17 cellular contexts compared by ENCODE assay signal in the genomic region with DNA sequence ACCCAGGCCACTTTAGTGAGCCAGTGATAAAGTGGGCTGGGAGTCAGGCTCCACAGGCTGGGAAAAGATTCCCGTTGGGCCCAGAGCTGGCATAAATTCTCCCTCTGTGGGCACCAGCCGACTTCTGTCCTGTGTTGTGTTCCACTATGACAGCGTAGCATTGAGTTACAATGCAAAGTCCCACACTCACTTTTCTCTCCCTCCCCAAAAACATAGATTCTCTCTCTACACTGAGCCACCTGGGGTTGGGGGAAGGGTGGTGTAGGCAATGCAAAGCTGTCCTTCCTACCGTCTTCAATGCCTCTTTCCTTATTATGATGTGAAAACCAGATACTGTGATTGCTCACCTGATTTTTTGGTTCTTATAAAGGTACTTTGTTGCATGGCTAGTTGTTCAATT.
A peak's percentile ranks its signal among the peaks of the same experiment; 100 is the strongest.
DNase-seq lines count a peak whose midpoint lies in the region; ATAC-seq and TF ChIP-seq lines count a peak whose summit lies in the region.
"Had no signal": no experiment of that assay in that cellular context is flagged by ENCODE, and none has a peak within 500 bp of the region (broad histone marks: within the 10 kb centered on the region; RNA-seq: fewer than 3 reads in every experiment).

No MANE protein-coding gene starts in this region.

- intact Hi-C loops in IMR-90 (cut with micrococcal nuclease) (no loop called here), esophagus muscularis mucosa (cut with DNase I) (no loop called here)

- no peak overlapping the region for H3K4me2 ChIP-seq in IMR-90 (ENCODE audit: low read depth, low read length)
- H3K4me2 ChIP-seq: A549; BLaER1 treated with 17β-estradiol and CSF1 and Interleukin-3, amounts not matched to agents 10 nM and 100 nM had no signal

- H2AK5ac ChIP-seq in IMR-90 (ENCODE audit: low read depth, low read length) = no peak overlapping the region

- H3K4me1 ChIP-seq in IMR-90 (ENCODE audit: control insufficient read depth, insufficient read depth, low read length) (no peaks in the 10 kb centered on the region), esophagus muscularis mucosa (no peaks in the 10 kb centered on the region)
- H3K4me1 ChIP-seq: A549; BLaER1 treated with 17β-estradiol and CSF1 and Interleukin-3, amounts not matched to agents 10 nM and 100 nM had no signal

- H3K9ac ChIP-seq in IMR-90 (ENCODE audit: low read depth, low read length) = no peak overlapping the region
- H3K9ac ChIP-seq: BLaER1 treated with 17β-estradiol and CSF1 and Interleukin-3, amounts not matched to agents 10 nM and 100 nM had no signal

- no peak for TF ChIP-seq CTCF in C4-2B (conservative IDR thresholded peaks at IDR 0.05)
- no peak for TF ChIP-seq CTCF in IMR-90 (conservative IDR thresholded peaks at IDR 0.05; ENCODE audit: low read depth, low read length)
- no peak for TF ChIP-seq CTCF in esophagus muscularis mucosa (IDR thresholded peaks at IDR 0.05)

- H4K20me1 ChIP-seq in IMR-90 (ENCODE audit: insufficient read depth, low read length) = no peaks in the 10 kb centered on the region
- H4K20me1 ChIP-seq: BLaER1 treated with 17β-estradiol and CSF1 and Interleukin-3, amounts not matched to agents 10 nM and 100 nM had no signal

- POLR2A ChIA-PET in IMR-90 (lab: Charles Lee; ENCODE audit: unreplicated experiment) = no interaction called here

- no peak overlapping the region for H3K4ac ChIP-seq in IMR-90 (ENCODE audit: low read depth, low read length)

- dilution Hi-C loops in IMR-90 (cut with HindIII; ENCODE audit: low sequenced_read_pairs, unreplicated experiment) = no loop called here

- no peak overlapping the region for H3K56ac ChIP-seq in IMR-90 (ENCODE audit: extremely low read depth, insufficient read depth, low read length)

- H3K27ac ChIP-seq in C4-2B (peak overlapping the region; percentile 24; the same call in 1 of the 2 replicates), IMR-90 (ENCODE audit: insufficient read depth, low read length) (no peak overlapping the region), esophagus muscularis mucosa (replicated peaks in 1 of 4) (no peak overlapping the region)
- H3K27ac ChIP-seq: 22Rv1; A549; BLaER1 treated with 17β-estradiol and CSF1 and Interleukin-3, amounts not matched to agents 10 nM and 100 nM had no signal

- H3K14ac ChIP-seq in IMR-90 (replicated peaks; ENCODE audit: low read depth, low read length) = no peak overlapping the region

- in situ Hi-C loops in IMR-90 (cut with MboI; ENCODE audit: low sequenced_read_pairs) = no loop called here

- CTCF ChIA-PET in IMR-90 (lab: Yijun Ruan, JAX) = no interaction called here

- WGBS in IMR-90 (ENCODE audit: extremely low coverage in 2 of 2, insufficient read length in 1 of 2), 2 experiments = no CpG with 5 or more reads among the region's 4 CpGs
- WGBS in esophagus muscularis mucosa = 84% methylated on average over 3 of the region's 4 CpGs

- H2BK120ac ChIP-seq in IMR-90 (ENCODE audit: low read depth, low read length) = no peak overlapping the region

- H2AK9ac ChIP-seq in IMR-90 (replicated peaks; ENCODE audit: low read depth, low read length, poor library complexity) = no peak overlapping the region

- DNase-seq in IMR-90 = no peak
- DNase-seq in esophagus muscularis mucosa (ENCODE audit: extremely low spot score) = peak; percentile 90
- no peak for DNase-seq in germinal center (ENCODE audit: low spot score)
- no peak for DNase-seq in D341Med (ENCODE audit: low spot score)
- DNase-seq: AML-193; CD4-positive, alpha-beta memory T cell; CD4-positive, CD25-positive, alpha-beta regulatory T cell; CD8-positive, alpha-beta memory T cell; COR-L47; DND-41; EL; GDM1 had no signal

- H4K8ac ChIP-seq in IMR-90 (ENCODE audit: low read depth in 2 of 2, low read length in 2 of 2) = no peak overlapping the region

- H3K4me3 ChIP-seq in IMR-90 (ENCODE audit: insufficient read depth, low read depth, low read length) (no peak overlapping the region), esophagus muscularis mucosa (no peak overlapping the region)
- H3K4me3 ChIP-seq: A549; BLaER1 treated with 17β-estradiol and CSF1 and Interleukin-3, amounts not matched to agents 10 nM and 100 nM; GM12878 had no signal

- no peak overlapping the region for H4K5ac ChIP-seq in IMR-90 (ENCODE audit: low read depth, low read length)

- no peak overlapping the region for H2BK5ac ChIP-seq in IMR-90 (ENCODE audit: low read depth, low read length, poor library complexity, severe bottlenecking)

- no peak for TF ChIP-seq EP300 in esophagus muscularis mucosa (IDR thresholded peaks at IDR 0.05)

- no peak overlapping the region for H4K91ac ChIP-seq in IMR-90 (ENCODE audit: insufficient read depth, low read depth, low read length)

- no peak overlapping the region for H3K18ac ChIP-seq in IMR-90 (ENCODE audit: low read depth, low read length)

- H3K9me1 ChIP-seq in IMR-90 (ENCODE audit: insufficient read depth, low read length) = no peaks in the 10 kb centered on the region

- H3K9me3 ChIP-seq in IMR-90 (ENCODE audit: control insufficient read depth, insufficient read depth, low read length) (peaks cover 12% of the 10 kb centered on the region; the same call in 1 of the 2 replicates), esophagus muscularis mucosa (no peaks in the 10 kb centered on the region)
- H3K9me3 ChIP-seq: A549 had no signal

- no peak overlapping the region for H2BK20ac ChIP-seq in IMR-90 (ENCODE audit: low read depth, low read length)

- H3K79me1 ChIP-seq in IMR-90 (ENCODE audit: low read depth in 1 of 2, low read length in 2 of 2) = no peaks in the 10 kb centered on the region

- no peaks in the 10 kb centered on the region for H3K27me3 ChIP-seq in IMR-90 (ENCODE audit: control insufficient read depth, insufficient read depth, low read length)
- no peaks in the 10 kb centered on the region for H3K27me3 ChIP-seq in esophagus muscularis mucosa
- H3K27me3 ChIP-seq: BLaER1 treated with 17β-estradiol and CSF1 and Interleukin-3, amounts not matched to agents 10 nM and 100 nM had no signal

- H2AFZ ChIP-seq in IMR-90 (replicated peaks; ENCODE audit: low read length, poor library complexity) = peak overlapping the region; percentile 21

- no peak for TF ChIP-seq POLR2A in IMR-90 (IDR thresholded peaks at IDR 0.05; ENCODE audit: low read depth, low read length)
- no peak for TF ChIP-seq POLR2A in esophagus muscularis mucosa (IDR thresholded peaks at IDR 0.05; ENCODE audit: low read depth)

- no peak for TF ChIP-seq RAD21 in IMR-90 (IDR thresholded peaks at IDR 0.05; ENCODE audit: low read length)

- H3K36me3 ChIP-seq in IMR-90 (ENCODE audit: control insufficient read depth, insufficient read depth, low read length) (no peaks in the 10 kb centered on the region), esophagus muscularis mucosa (no peaks in the 10 kb centered on the region)
- H3K36me3 ChIP-seq: BLaER1 treated with 17β-estradiol and CSF1 and Interleukin-3, amounts not matched to agents 10 nM and 100 nM had no signal

- BruUV-seq in IMR-90 (replicated peaks; lab: Mats Ljungman, UMichigan) = no TSS peak

- H3K23ac ChIP-seq in IMR-90 (ENCODE audit: low read depth, low read length) = no peak overlapping the region

- no peak for ATAC-seq in IMR-90 (ENCODE audit: low read depth)
- ATAC-seq: A549, GM12878 had no signal

- H2BK15ac ChIP-seq in IMR-90 (ENCODE audit: low read depth, low read length) = no peak overlapping the region

TF ChIP-seq in IMR-90, 13 proteins besides CTCF, POLR2A, EP300 and RAD21:
- TF ChIP-seq MXI1 (IDR thresholded peaks at IDR 0.05; ENCODE audit: borderline replicate concordance, low read depth, low read length) = no peak
- no peak for TF ChIP-seq FOS (IDR thresholded peaks at IDR 0.05; ENCODE audit: low read depth, low read length)
- no peak for TF ChIP-seq SMC3 (IDR thresholded peaks at IDR 0.05; ENCODE audit: low read depth, low read length)
- no peak for TF ChIP-seq NFE2L2 (IDR thresholded peaks at IDR 0.05; ENCODE audit: low read depth, low read length)
- TF ChIP-seq, protein P1, sequence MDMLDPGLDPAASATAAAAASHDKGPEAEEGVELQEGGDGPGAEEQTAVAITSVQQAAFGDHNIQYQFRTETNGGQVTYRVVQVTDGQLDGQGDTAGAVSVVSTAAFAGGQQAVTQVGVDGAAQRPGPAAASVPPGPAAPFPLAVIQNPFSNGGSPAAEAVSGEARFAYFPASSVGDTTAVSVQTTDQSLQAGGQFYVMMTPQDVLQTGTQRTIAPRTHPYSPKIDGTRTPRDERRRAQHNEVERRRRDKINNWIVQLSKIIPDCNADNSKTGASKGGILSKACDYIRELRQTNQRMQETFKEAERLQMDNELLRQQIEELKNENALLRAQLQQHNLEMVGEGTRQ (IDR thresholded peaks at IDR 0.05; ENCODE audit: low read depth, low read length) = no peak
- TF ChIP-seq CHD1 (IDR thresholded peaks at IDR 0.05; ENCODE audit: low read depth, low read length) = no peak
- no peak for TF ChIP-seq RFX5 (IDR thresholded peaks at IDR 0.05; ENCODE audit: low read depth, low read length)
- TF ChIP-seq, protein P2, sequence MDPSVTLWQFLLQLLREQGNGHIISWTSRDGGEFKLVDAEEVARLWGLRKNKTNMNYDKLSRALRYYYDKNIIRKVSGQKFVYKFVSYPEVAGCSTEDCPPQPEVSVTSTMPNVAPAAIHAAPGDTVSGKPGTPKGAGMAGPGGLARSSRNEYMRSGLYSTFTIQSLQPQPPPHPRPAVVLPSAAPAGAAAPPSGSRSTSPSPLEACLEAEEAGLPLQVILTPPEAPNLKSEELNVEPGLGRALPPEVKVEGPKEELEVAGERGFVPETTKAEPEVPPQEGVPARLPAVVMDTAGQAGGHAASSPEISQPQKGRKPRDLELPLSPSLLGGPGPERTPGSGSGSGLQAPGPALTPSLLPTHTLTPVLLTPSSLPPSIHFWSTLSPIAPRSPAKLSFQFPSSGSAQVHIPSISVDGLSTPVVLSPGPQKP (IDR thresholded peaks at IDR 0.05; ENCODE audit: borderline replicate concordance, low read depth, low read length) = no peak
- no peak for TF ChIP-seq BHLHE40 (IDR thresholded peaks at IDR 0.05; ENCODE audit: low read depth, low read length)
- TF ChIP-seq MAZ (IDR thresholded peaks at IDR 0.05; ENCODE audit: borderline replicate concordance, low read depth, low read length) = no peak
- TF ChIP-seq RCOR1 (IDR thresholded peaks at IDR 0.05; ENCODE audit: insufficient replicate concordance, low read length) = no peak
- TF ChIP-seq CEBPB (IDR thresholded peaks at IDR 0.05; ENCODE audit: low read depth, low read length) = no peak
- no peak for TF ChIP-seq MAFK (IDR thresholded peaks at IDR 0.05; ENCODE audit: low read depth, low read length)
